30 cellular contexts compared by ENCODE assay signal in the genomic region with DNA sequence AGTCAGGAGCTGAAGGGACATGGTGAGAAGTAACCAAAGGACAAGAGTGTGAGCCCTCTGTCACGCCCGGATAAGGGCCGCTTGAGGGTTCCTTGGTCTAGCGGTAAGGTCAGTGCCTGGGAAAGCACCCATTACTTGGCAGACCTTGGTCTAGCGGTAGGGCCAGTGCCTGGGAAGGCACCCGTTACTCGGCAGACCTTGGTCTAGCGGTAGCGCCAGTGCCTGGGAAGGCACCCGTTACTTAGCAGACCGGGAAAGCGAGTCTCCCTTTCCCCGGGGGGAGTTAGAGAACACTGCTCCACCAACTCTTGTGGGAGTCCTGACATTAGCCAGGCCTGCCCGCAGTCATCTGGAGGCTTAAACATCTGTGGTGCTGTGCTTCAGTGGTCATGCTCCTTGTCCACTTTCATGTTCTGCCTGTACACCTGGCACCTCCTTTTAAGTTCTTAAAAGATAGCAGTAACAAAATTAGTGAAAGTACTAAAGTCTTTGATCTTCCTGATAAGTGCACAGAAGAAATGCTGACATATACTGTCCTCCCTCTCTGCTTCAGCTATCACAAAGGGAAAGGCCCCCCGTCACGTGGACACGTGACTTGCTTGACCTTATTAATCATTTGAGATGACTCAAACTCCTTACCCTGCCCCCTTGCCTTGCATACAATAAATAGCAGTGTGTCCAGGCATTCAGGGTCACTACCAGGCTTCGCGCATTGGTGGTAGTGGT. TPM values are rescaled to one million over a fixed set of nuclear protein-coding genes. Genes with fewer than 3 reads are reported as not detected.
DNase-seq lines count a peak whose midpoint lies in the region; ATAC-seq and TF ChIP-seq lines count a peak whose summit lies in the region.
"Had no signal": no experiment of that assay in that cellular context is flagged by ENCODE, and none has a peak within 500 bp of the region (broad histone marks: within the 10 kb centered on the region; RNA-seq: fewer than 3 reads in every experiment).

No MANE protein-coding gene starts in this region.

- intact Hi-C loops in left lung (cut with DNase I) = loop anchor here in 1 of 2 donors (5.0 kb wide), 1 partner anchor 403 kb away; the partner anchor contains the start of gene RRH

- H3K27ac ChIP-seq in left lung = no peak overlapping the region
- H3K27ac ChIP-seq: epithelial cell of prostate, KMS-11, upper lobe of right lung had no signal

- CTCF ChIA-PET in WTC11 (lab: Charles Lee) = interaction anchor here (0.6 kb wide), 1 partner anchor 235 kb away, joined by 3 read pairs; no protein-coding TSS in a partner anchor

- no peak overlapping the region for H3K4me3 Mint-ChIP-seq in WTC11
- H3K4me3 Mint-ChIP-seq: activated B cell treated with CpG ODN at 0.5 μM for 24 hours; activated naive CD8-positive, alpha-beta T cell treated with anti-CD3 and anti-CD28 coated beads, Interleukin-2, amount 10 ng/mL, durations not matched to agents 7 days and 5 days; CD4-positive, alpha-beta memory T cell; naive B cell had no signal

- H3K36me3 Mint-ChIP-seq in WTC11 = no peaks in the 10 kb centered on the region
- H3K36me3 Mint-ChIP-seq: activated naive CD8-positive, alpha-beta T cell treated with anti-CD3 and anti-CD28 coated beads, Interleukin-2, amount 10 ng/mL, durations not matched to agents 7 days and 5 days; CD4-positive, alpha-beta memory T cell; naive B cell had no signal

- POLR2A ChIA-PET in WTC11 (lab: Charles Lee) = no interaction called here

- TF ChIP-seq CTCF in WTC11 (IDR thresholded peaks at IDR 0.05) = no peak
- no peak for TF ChIP-seq CTCF in left lung (IDR thresholded peaks at IDR 0.05)

- no peaks in the 10 kb centered on the region for H3K9me3 Mint-ChIP-seq in WTC11
- H3K9me3 Mint-ChIP-seq: activated B cell treated with CpG ODN at 0.5 μM for 24 hours; activated naive CD8-positive, alpha-beta T cell treated with anti-CD3 and anti-CD28 coated beads, Interleukin-2, amount 10 ng/mL, durations not matched to agents 7 days and 5 days; CD4-positive, alpha-beta memory T cell; naive B cell had no signal

- no peaks in the 10 kb centered on the region for H3K36me3 ChIP-seq in left lung
- H3K36me3 ChIP-seq: HAP-1, upper lobe of right lung had no signal

- H3K4me1 Mint-ChIP-seq in WTC11 = peaks cover 19% of the 10 kb centered on the region
- H3K4me1 Mint-ChIP-seq: activated B cell treated with CpG ODN at 0.5 μM for 24 hours; activated naive CD8-positive, alpha-beta T cell treated with anti-CD3 and anti-CD28 coated beads, Interleukin-2, amount 10 ng/mL, durations not matched to agents 7 days and 5 days had no signal

- DNase-seq in ELR (ENCODE audit: low read depth) = peak; percentile 49
- no peak for DNase-seq in WTC11 (ENCODE audit: low spot score)
- peak; percentile 23 for DNase-seq in left kidney (ENCODE audit: low read depth, low spot score)
- no peak for DNase-seq in NCI-H748 treated with DMSO at 0.1 percent for 48 hours (lab: John Stamatoyannopoulos, UW)
- DNase-seq in HuH-7.5 (ENCODE audit: low spot score) = no peak
- no peak for DNase-seq in left lung
- no peak for DNase-seq in DMS79 treated with DMSO at 0.1 percent for 48 hours (lab: John Stamatoyannopoulos, UW)
- DNase-seq: activated B cell treated with CpG ODN at 0.5 μM for 24 hours; activated CD4-positive, alpha-beta T cell treated with anti-CD3 and anti-CD28 coated beads, Interleukin-2, amount 50 U/mL, for 48 hours; activated effector memory CD4-positive, alpha-beta T cell treated with Interleukin-2 at 50 U/mL for 16 hours; activated naive CD8-positive, alpha-beta T cell treated with anti-CD3 and anti-CD28 coated beads, Interleukin-2, amount 10 ng/mL, durations not matched to agents 7 days and 5 days; CD4-positive, alpha-beta memory T cell; cerebellar nuclear complex; DMS 273 treated with DMSO at 0.1 percent for 48 hours; GF-D8; mesendoderm; MV-4-11; naive B cell; NCI-H187; NCI-H526 treated with DMSO at 0.1 percent for 48 hours; occipital lobe; small intestine; stimulated activated CD4-positive, alpha-beta T cell treated with anti-CD3 and anti-CD28 coated beads, Interleukin-2, amount 100 ng/mL, for 24 hours; T-helper 9 cell; upper lobe of right lung had no signal

- H3K4me3 ChIP-seq in left lung = no peak overlapping the region
- H3K4me3 ChIP-seq: HAP-1, upper lobe of right lung had no signal

- no peaks in the 10 kb centered on the region for H3K9me3 ChIP-seq in left lung
- H3K9me3 ChIP-seq: HAP-1, upper lobe of right lung had no signal

- no peaks in the 10 kb centered on the region; the same call in 1 of the 2 replicates for H3K27me3 Mint-ChIP-seq in WTC11 (ENCODE audit: low read depth)
- H3K27me3 Mint-ChIP-seq: activated B cell treated with CpG ODN at 0.5 μM for 24 hours, naive B cell had no signal

- H3K27me3 ChIP-seq in left lung = no peaks in the 10 kb centered on the region
- H3K27me3 ChIP-seq: upper lobe of right lung had no signal

- peak overlapping the region; percentile 23; the same call in 1 of the 2 replicates for H3K27ac Mint-ChIP-seq in WTC11
- H3K27ac Mint-ChIP-seq: activated B cell treated with CpG ODN at 0.5 μM for 24 hours; activated naive CD8-positive, alpha-beta T cell treated with anti-CD3 and anti-CD28 coated beads, Interleukin-2, amount 10 ng/mL, durations not matched to agents 7 days and 5 days; CD4-positive, alpha-beta memory T cell; naive B cell had no signal

- H3K4me1 ChIP-seq in left lung = peaks cover 0 to 4% of the 10 kb centered on the region in 2 donors
- H3K4me1 ChIP-seq: HAP-1, upper lobe of right lung had no signal

- ATAC-seq in HG03175 (IDR thresholded peaks at IDR 0.05; ENCODE audit: unreplicated experiment) (peak; percentile 39), WTC11 (no peak), left lung (no peak)
- ATAC-seq: left lobe of liver, upper lobe of right lung had no signal

TF ChIP-seq in WTC11, 78 proteins besides CTCF, POLR2A, EP300 and RAD21 (continues in another document):
- TF ChIP-seq, protein P1, sequence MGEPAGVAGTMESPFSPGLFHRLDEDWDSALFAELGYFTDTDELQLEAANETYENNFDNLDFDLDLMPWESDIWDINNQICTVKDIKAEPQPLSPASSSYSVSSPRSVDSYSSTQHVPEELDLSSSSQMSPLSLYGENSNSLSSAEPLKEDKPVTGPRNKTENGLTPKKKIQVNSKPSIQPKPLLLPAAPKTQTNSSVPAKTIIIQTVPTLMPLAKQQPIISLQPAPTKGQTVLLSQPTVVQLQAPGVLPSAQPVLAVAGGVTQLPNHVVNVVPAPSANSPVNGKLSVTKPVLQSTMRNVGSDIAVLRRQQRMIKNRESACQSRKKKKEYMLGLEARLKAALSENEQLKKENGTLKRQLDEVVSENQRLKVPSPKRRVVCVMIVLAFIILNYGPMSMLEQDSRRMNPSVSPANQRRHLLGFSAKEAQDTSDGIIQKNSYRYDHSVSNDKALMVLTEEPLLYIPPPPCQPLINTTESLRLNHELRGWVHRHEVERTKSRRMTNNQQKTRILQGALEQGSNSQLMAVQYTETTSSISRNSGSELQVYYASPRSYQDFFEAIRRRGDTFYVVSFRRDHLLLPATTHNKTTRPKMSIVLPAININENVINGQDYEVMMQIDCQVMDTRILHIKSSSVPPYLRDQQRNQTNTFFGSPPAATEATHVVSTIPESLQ (CRISPR knock-in tag; IDR thresholded peaks at IDR 0.05) = no peak
- TF ChIP-seq ZNF138 (CRISPR knock-in tag; conservative IDR thresholded peaks at IDR 0.05) (no peak), SMAD3 (CRISPR knock-in tag; IDR thresholded peaks at IDR 0.05; ENCODE audit: borderline replicate concordance) (no peak), TEAD1 (CRISPR knock-in tag; IDR thresholded peaks at IDR 0.05) (no peak), ZNF396 (CRISPR knock-in tag; IDR thresholded peaks at IDR 0.05; ENCODE audit: borderline replicate concordance) (no peak), ETV6 (CRISPR knock-in tag; IDR thresholded peaks at IDR 0.05) (no peak), PRDM15 (CRISPR knock-in tag; IDR thresholded peaks at IDR 0.05) (no peak), NFYB (CRISPR knock-in tag; conservative IDR thresholded peaks at IDR 0.05; ENCODE audit: low read depth) (no peak), NR3C1 (CRISPR knock-in tag; conservative IDR thresholded peaks at IDR 0.05; ENCODE audit: low read depth) (no peak), ZNF317 (CRISPR knock-in tag; IDR thresholded peaks at IDR 0.05; ENCODE audit: borderline replicate concordance, low read depth) (no peak)
- TF ChIP-seq, protein P2, sequence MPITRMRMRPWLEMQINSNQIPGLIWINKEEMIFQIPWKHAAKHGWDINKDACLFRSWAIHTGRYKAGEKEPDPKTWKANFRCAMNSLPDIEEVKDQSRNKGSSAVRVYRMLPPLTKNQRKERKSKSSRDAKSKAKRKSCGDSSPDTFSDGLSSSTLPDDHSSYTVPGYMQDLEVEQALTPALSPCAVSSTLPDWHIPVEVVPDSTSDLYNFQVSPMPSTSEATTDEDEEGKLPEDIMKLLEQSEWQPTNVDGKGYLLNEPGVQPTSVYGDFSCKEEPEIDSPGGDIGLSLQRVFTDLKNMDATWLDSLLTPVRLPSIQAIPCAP (CRISPR knock-in tag; IDR thresholded peaks at IDR 0.05) = no peak

RNA-seq across cellular contexts. Expression of gene SEC24B, which starts 9.4 kb away (rescaled TPM):
- total RNA-seq in WTC11 (2021) (21.6 to 24.0 TPM (median 22.4 TPM) in 3 replicates), left lung (10 to 100 TPM; 27.0 to 28.2 TPM)

Comparison
In these comparisons a context has a peak if more than half of its experiments do, and no peak if none do; other contexts are left out.
1. DNase-seq: peak in ELR (single experiment) and left kidney (single experiment); none in WTC11 (single experiment), NCI-H748 treated with DMSO at 0.1 percent for 48 hours (single experiment), HuH-7.5 (single experiment), left lung (0 of 2) and DMS79 treated with DMSO at 0.1 percent for 48 hours (single experiment).